1 cellular context compared by ENCODE assay signal in the genomic region with DNA sequence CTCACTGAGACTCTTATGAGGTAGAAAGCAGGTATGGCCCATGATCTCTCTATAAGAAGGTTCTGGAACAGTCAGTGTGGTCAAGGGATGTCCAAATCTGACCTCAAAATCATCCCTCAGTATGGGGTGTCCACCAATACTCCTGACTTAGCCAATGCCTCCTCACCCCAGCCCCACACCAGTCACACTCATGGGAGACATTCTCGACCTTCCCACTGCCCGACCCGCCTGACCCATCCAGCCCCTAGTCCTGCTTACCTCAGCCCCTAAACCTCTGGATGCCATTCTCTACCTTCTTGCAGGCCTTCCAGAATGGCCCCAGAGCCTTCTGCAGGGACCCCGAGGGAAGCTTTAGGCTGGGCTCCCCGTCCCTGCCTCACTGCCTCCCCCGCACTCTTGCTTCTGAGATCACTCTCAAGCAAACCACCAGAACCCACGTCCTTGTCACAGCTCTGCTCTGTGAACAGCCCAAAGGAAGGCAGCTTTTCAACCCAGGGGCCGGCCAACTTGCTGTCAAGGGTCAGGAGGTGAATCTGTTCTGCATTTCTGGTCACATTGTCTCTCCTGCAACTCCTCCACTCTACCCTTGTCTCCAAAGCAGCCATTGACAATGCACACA.
TF ChIP-seq lines count a peak whose summit lies in the region.

No MANE protein-coding gene starts in this region.

TF ChIP-seq in IMR-90, 13 proteins besides CTCF, POLR2A, EP300 and RAD21:
- TF ChIP-seq FOS (IDR thresholded peaks at IDR 0.05; ENCODE audit: low read depth, low read length) = no peak
- TF ChIP-seq, protein P1, sequence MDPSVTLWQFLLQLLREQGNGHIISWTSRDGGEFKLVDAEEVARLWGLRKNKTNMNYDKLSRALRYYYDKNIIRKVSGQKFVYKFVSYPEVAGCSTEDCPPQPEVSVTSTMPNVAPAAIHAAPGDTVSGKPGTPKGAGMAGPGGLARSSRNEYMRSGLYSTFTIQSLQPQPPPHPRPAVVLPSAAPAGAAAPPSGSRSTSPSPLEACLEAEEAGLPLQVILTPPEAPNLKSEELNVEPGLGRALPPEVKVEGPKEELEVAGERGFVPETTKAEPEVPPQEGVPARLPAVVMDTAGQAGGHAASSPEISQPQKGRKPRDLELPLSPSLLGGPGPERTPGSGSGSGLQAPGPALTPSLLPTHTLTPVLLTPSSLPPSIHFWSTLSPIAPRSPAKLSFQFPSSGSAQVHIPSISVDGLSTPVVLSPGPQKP (IDR thresholded peaks at IDR 0.05; ENCODE audit: borderline replicate concordance, low read depth, low read length) = no peak
- TF ChIP-seq CEBPB (IDR thresholded peaks at IDR 0.05; ENCODE audit: low read depth, low read length) = no peak
- TF ChIP-seq, protein P2, sequence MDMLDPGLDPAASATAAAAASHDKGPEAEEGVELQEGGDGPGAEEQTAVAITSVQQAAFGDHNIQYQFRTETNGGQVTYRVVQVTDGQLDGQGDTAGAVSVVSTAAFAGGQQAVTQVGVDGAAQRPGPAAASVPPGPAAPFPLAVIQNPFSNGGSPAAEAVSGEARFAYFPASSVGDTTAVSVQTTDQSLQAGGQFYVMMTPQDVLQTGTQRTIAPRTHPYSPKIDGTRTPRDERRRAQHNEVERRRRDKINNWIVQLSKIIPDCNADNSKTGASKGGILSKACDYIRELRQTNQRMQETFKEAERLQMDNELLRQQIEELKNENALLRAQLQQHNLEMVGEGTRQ (IDR thresholded peaks at IDR 0.05; ENCODE audit: low read depth, low read length) = no peak
TF ChIP-seq in IMR-90: peak in this region for 0.
